9 cellular contexts compared by ENCODE assay signal in the genomic region with DNA sequence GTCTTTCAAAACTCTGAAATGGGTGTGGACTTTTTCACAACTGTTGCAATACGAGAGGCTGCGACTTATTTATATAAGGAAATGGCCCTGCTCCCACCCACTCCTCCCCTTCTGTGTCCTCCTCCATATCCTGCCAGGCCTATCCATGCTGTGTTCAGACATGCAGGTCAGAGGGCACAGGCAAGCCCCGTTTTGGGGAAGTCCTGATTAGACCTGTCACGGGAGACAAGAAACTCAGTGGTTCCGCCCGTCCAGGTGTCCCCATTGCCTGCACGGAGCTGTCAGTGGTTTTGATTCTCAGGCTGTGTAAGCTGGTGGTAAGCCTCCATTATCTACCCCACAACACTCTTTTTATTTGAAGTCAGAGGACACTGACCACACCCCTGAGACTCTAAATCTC.
DNase-seq lines count a peak whose midpoint lies in the region; ATAC-seq and TF ChIP-seq lines count a peak whose summit lies in the region.
"Had no signal": no experiment of that assay in that cellular context is flagged by ENCODE, and none has a peak within 500 bp of the region (broad histone marks: within the 10 kb centered on the region; RNA-seq: fewer than 3 reads in every experiment).

No MANE protein-coding gene starts in this region.

- H2AFZ ChIP-seq in trophoblast cell (ENCODE audit: insufficient read depth, low read length, poor library complexity): no peak overlapping the region

- TF ChIP-seq EP300 in ovary (IDR thresholded peaks at IDR 0.05): no peak

- no peak for TF ChIP-seq CTCF in ovary (IDR thresholded peaks at IDR 0.05)

- no peaks in the 10 kb centered on the region for H3K79me2 ChIP-seq in trophoblast cell (ENCODE audit: control insufficient read depth, insufficient read depth, low read length, poor library complexity)

- no peak overlapping the region for H3K14ac ChIP-seq in trophoblast cell (ENCODE audit: low read length)

- no peaks in the 10 kb centered on the region for H3K27me3 ChIP-seq in ovary
- H3K27me3 ChIP-seq in trophoblast cell (ENCODE audit: insufficient read depth, low read length): no peaks in the 10 kb centered on the region

- TF ChIP-seq POLR2A in ovary (IDR thresholded peaks at IDR 0.05): no peak

- intact Hi-C loops in left colon (cut with DNase I, micrococcal nuclease) (no loop called here), ovary (cut with DNase I) (no loop called here)

- H3K4me1 ChIP-seq in ovary (ENCODE audit: insufficient read depth) (no peaks in the 10 kb centered on the region), trophoblast cell (ENCODE audit: control insufficient read depth in 1 of 2, insufficient read depth in 2 of 2, low read length in 2 of 2) (peaks cover 0 to 4% of the 10 kb centered on the region in 2 experiments)

- H2BK5ac ChIP-seq in trophoblast cell (ENCODE audit: low read depth, low read length, poor library complexity): no peak overlapping the region

- DNase-seq in left colon: peak; percentile 29 to 53
- no peak for DNase-seq in stimulated activated naive CD4-positive, alpha-beta T cell treated with Interleukin-2 at 50 U/mL for 16 hours (lab: John Stamatoyannopoulos, UW)
- DNase-seq in ovary: no peak
- no peak for DNase-seq in GDM1 (lab: John Stamatoyannopoulos, UW)
- no peak for DNase-seq in trophoblast cell

- H2BK12ac ChIP-seq in trophoblast cell (ENCODE audit: low read length): no peak overlapping the region

- no peak overlapping the region for H4K91ac ChIP-seq in trophoblast cell (ENCODE audit: low read depth, low read length)

- H3K4me2 ChIP-seq in trophoblast cell (ENCODE audit: low read length): no peak overlapping the region

- no peak overlapping the region for H2BK120ac ChIP-seq in trophoblast cell (ENCODE audit: insufficient read depth, low read length, poor library complexity)

- H3K9ac ChIP-seq in trophoblast cell (ENCODE audit: low read length): no peak overlapping the region

- H2AK5ac ChIP-seq in trophoblast cell (ENCODE audit: low read length): no peak overlapping the region

- H3K23ac ChIP-seq in trophoblast cell (ENCODE audit: low read length): no peak overlapping the region

- no peak overlapping the region for H3K18ac ChIP-seq in trophoblast cell (ENCODE audit: low read length)

- H3K4me3 ChIP-seq in ovary (no peak overlapping the region), trophoblast cell (ENCODE audit: low read depth, low read length) (no peak overlapping the region)

- H3K27ac ChIP-seq in ovary (no peak overlapping the region), trophoblast cell (ENCODE audit: low read depth, low read length) (no peak overlapping the region)

- H3K36me3 ChIP-seq in ovary: no peaks in the 10 kb centered on the region
- no peaks in the 10 kb centered on the region for H3K36me3 ChIP-seq in trophoblast cell (ENCODE audit: control insufficient read depth in 1 of 2, insufficient read depth in 2 of 2, low read length in 2 of 2)

- no peaks in the 10 kb centered on the region for H3K79me1 ChIP-seq in trophoblast cell (ENCODE audit: low read length)

- H3K4ac ChIP-seq in trophoblast cell (ENCODE audit: low read depth, low read length): no peak overlapping the region

- H4K8ac ChIP-seq in trophoblast cell (ENCODE audit: low read depth, low read length): no peak overlapping the region

- H3K9me3 ChIP-seq in ovary (no peaks in the 10 kb centered on the region), trophoblast cell (ENCODE audit: insufficient read depth, low read depth, low read length) (peaks cover 3% of the 10 kb centered on the region)

- ATAC-seq in GM18858 (IDR thresholded peaks at IDR 0.05; ENCODE audit: unreplicated experiment) (peak; percentile 54), GM21825 (IDR thresholded peaks at IDR 0.05; ENCODE audit: unreplicated experiment) (peak; percentile 67), HG03565 (IDR thresholded peaks at IDR 0.05; ENCODE audit: unreplicated experiment) (peak; percentile 54), left colon (peak; percentile 78)
- ATAC-seq: Panc1 had no signal

- 55 to 72% (median 64%) methylated on average over 7 of the region's 7 CpGs for WGBS in ovary, 3 donors
- WGBS in trophoblast cell (ENCODE audit: extremely low coverage, insufficient coverage, insufficient read length): no CpG with 5 or more reads among the region's 7 CpGs

- H4K12ac ChIP-seq in trophoblast cell (ENCODE audit: low read depth, low read length): no peak overlapping the region

Comparison
In these comparisons a context has a peak if more than half of its experiments do, and no peak if none do; other contexts are left out.
1. DNase-seq: peak in left colon (2 of 2); none in stimulated activated naive CD4-positive, alpha-beta T cell treated with Interleukin-2 at 50 U/mL for 16 hours (single experiment), ovary (0 of 5), GDM1 (single experiment) and trophoblast cell (0 of 2).
2. Peak in every context shown above with its lines, with median percentiles within 50 percentile points of each other: ATAC-seq.